Comparison of ENCODE assay signal across 31 cellular contexts in the genomic region with DNA sequence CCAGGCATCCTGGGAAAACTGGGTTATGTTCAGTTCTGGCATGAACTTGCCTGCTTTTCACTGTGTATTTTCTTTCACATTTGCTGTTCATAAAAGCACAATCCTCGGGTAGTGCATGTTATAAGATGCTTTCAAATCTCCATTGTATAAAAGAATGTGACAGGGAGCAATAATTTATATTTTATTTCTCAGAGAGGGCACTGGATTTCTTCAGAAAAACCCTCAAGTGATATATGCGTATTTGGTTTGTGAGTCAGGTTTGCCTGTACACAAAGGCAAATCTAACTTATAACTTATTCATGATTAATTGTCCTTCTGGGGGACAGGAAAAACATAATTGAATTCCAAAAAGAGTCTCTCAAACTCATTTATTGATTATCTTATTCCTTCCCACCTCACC.
DNase-seq lines count a peak whose midpoint lies in the region; ATAC-seq, FAIRE-seq and TF ChIP-seq lines count a peak whose summit lies in the region.
"Had no signal": no experiment of that assay in that cellular context is flagged by ENCODE, and none has a peak within 500 bp of the region (broad histone marks: within the 10 kb centered on the region; RNA-seq: fewer than 3 reads in every experiment).

No MANE protein-coding gene starts in this region.

- CTCF ChIA-PET in A673 (lab: Charles Lee) = no interaction called here
- CTCF ChIA-PET in Calu3 (lab: Charles Lee) = no interaction called here

- no peak overlapping the region for H3K9ac ChIP-seq in astrocyte (ENCODE audit: low read length)
- H3K9ac ChIP-seq: KMS-11 had no signal

- H2AFZ ChIP-seq in astrocyte (ENCODE audit: low read depth, low read length) = no peak overlapping the region
- H2AFZ ChIP-seq: GM23338 had no signal

- H3K36me3 Mint-ChIP-seq in astrocyte (ENCODE audit: low read depth, unreplicated experiment) (no peaks in the 10 kb centered on the region), Calu3 (ENCODE audit: insufficient read depth, unreplicated experiment) (no peaks in the 10 kb centered on the region)
- H3K36me3 Mint-ChIP-seq: CD8-positive, alpha-beta T cell; IgD-negative memory B cell had no signal

- intact Hi-C loops in A673 (cut with micrococcal nuclease; ENCODE audit: unreplicated experiment) (no loop called here), Calu3 (cut with micrococcal nuclease; ENCODE audit: unreplicated experiment) (no loop called here)

- no peak for FAIRE-seq in astrocyte (lab: Jason Lieb, UNC)
- FAIRE-seq: GM12878 had no signal

- POLR2A ChIA-PET in A673 (lab: Charles Lee; ENCODE audit: low non-redundant PET) = no interaction called here

- H3K9me3 Mint-ChIP-seq in astrocyte (ENCODE audit: unreplicated experiment) (no peaks in the 10 kb centered on the region), Calu3 (ENCODE audit: low read depth, unreplicated experiment) (no peaks in the 10 kb centered on the region)
- H3K9me3 Mint-ChIP-seq: CD8-positive, alpha-beta T cell; GM23338; HFFc6; IgD-negative memory B cell had no signal

- no peak for ATAC-seq in HG03457 (IDR thresholded peaks at IDR 0.05; ENCODE audit: unreplicated experiment)
- ATAC-seq: CD8-positive, alpha-beta T cell; GM12878; GM23338 had no signal

- H3K9me3 ChIP-seq in A673 (ENCODE audit: low read depth, low read length, poor library complexity, severe bottlenecking) = no peaks in the 10 kb centered on the region
- H3K9me3 ChIP-seq in astrocyte (ENCODE audit: insufficient read depth, low read depth, low read length) = no peaks in the 10 kb centered on the region
- H3K9me3 ChIP-seq: Caco-2, HAP-1, Peyer's patch had no signal

- no peaks in the 10 kb centered on the region for H3K79me2 ChIP-seq in astrocyte (ENCODE audit: insufficient read depth, low read length)

- no peaks in the 10 kb centered on the region for H3K36me3 ChIP-seq in A673 (ENCODE audit: insufficient read depth, low read length, poor library complexity, severe bottlenecking)
- H3K36me3 ChIP-seq in astrocyte (ENCODE audit: insufficient read depth, low read length) = no peaks in the 10 kb centered on the region
- H3K36me3 ChIP-seq: HAP-1, Peyer's patch had no signal

- peaks cover 16% of the 10 kb centered on the region for H3K4me1 ChIP-seq in A673 (ENCODE audit: insufficient read depth, low read length, poor library complexity, severe bottlenecking)
- no peaks in the 10 kb centered on the region for H3K4me1 ChIP-seq in astrocyte (ENCODE audit: insufficient read depth, low read length)
- H3K4me1 ChIP-seq: Caco-2, HAP-1, Peyer's patch had no signal

- H4K20me1 ChIP-seq in astrocyte (ENCODE audit: insufficient read depth, low read length) = no peaks in the 10 kb centered on the region

- peak; percentile 7 for DNase-seq in A673 (ENCODE audit: low spot score)
- peak; percentile 42 for DNase-seq in astrocyte (ENCODE audit: low read depth)
- DNase-seq in fibroblast of the aortic adventitia (ENCODE audit: low read depth) = peak; percentile 45
- peak; percentile 40 for DNase-seq in stromal cell of bone marrow (ENCODE audit: low read depth)
- DNase-seq in pons (ENCODE audit: low spot score) = no peak
- DNase-seq in Calu3 = no peak
- DNase-seq: Caco-2; CD8-positive, alpha-beta T cell; DMS 273 treated with DMSO at 0.1 percent for 48 hours; DMS79; EL; GDM1; HFFc6; NCI-H1092; NCI-H1417 treated with DMSO at 0.1 percent for 48 hours; NCI-H1694 treated with DMSO at 0.1 percent for 48 hours; NCI-H2081; NCI-H226; NCI-H510A; NCI-H69; Peyer's patch; SIG-M5 had no signal

- no peak for TF ChIP-seq CTCF in A673 (conservative IDR thresholded peaks at IDR 0.05; ENCODE audit: low read depth, low read length)
- no peak for TF ChIP-seq CTCF in astrocyte (IDR thresholded peaks at IDR 0.05; ENCODE audit: insufficient read depth, low read depth, low read length)
- no peak for TF ChIP-seq CTCF in fibroblast of the aortic adventitia (IDR thresholded peaks at IDR 0.05; ENCODE audit: insufficient read depth, low read length)
- no peak for TF ChIP-seq CTCF in Calu3 (IDR thresholded peaks at IDR 0.05; ENCODE audit: unreplicated experiment)

- H3K27me3 ChIP-seq in A673 (replicated peaks; ENCODE audit: insufficient read depth, low read depth, low read length, poor library complexity) (no peaks in the 10 kb centered on the region), astrocyte (ENCODE audit: insufficient read depth, low read length) (no peaks in the 10 kb centered on the region)
- H3K27me3 ChIP-seq: Peyer's patch had no signal

- no peak overlapping the region for H3K4me3 ChIP-seq in A673 (ENCODE audit: low read depth, low read length, poor library complexity, severe bottlenecking)
- H3K4me3 ChIP-seq in astrocyte (ENCODE audit: insufficient read depth, low read depth, low read length) = no peak overlapping the region
- H3K4me3 ChIP-seq in fibroblast of the aortic adventitia (ENCODE audit: low read depth, low read length) = no peak overlapping the region
- H3K4me3 ChIP-seq: GM12878, GM23338, HAP-1, Peyer's patch had no signal

- BruUV-seq in A673 (replicated peaks; lab: Mats Ljungman, UMichigan) (no TSS peak), Calu3 (replicated peaks; lab: Mats Ljungman, UMichigan) (no TSS peak)

- H3K27me3 Mint-ChIP-seq in astrocyte (ENCODE audit: low read depth, unreplicated experiment) = no peaks in the 10 kb centered on the region
- no peaks in the 10 kb centered on the region for H3K27me3 Mint-ChIP-seq in Calu3 (ENCODE audit: unreplicated experiment)
- H3K27me3 Mint-ChIP-seq: B cell, IgD-negative memory B cell had no signal

- H3K4me3 Mint-ChIP-seq in astrocyte (ENCODE audit: unreplicated experiment) = no peak overlapping the region
- H3K4me3 Mint-ChIP-seq in Calu3 (ENCODE audit: low read depth, unreplicated experiment) = no peak overlapping the region
- H3K4me3 Mint-ChIP-seq: B cell; CD8-positive, alpha-beta T cell; GM23338; HFFc6; IgD-negative memory B cell had no signal

- no peak overlapping the region for H3K27ac ChIP-seq in A673 (ENCODE audit: low read depth, low read length, poor library complexity, severe bottlenecking)
- no peak overlapping the region for H3K27ac ChIP-seq in astrocyte (ENCODE audit: low read depth, low read length)
- H3K27ac ChIP-seq: C4-2B, HL-60, KMS-11, Peyer's patch had no signal

- H3K4me1 Mint-ChIP-seq in astrocyte (ENCODE audit: low read depth, unreplicated experiment) = no peaks in the 10 kb centered on the region
- H3K4me1 Mint-ChIP-seq in Calu3 (ENCODE audit: low read depth, unreplicated experiment) = no peaks in the 10 kb centered on the region
- H3K4me1 Mint-ChIP-seq: B cell, IgD-negative memory B cell had no signal

- peak overlapping the region; percentile 39 for H3K4me2 ChIP-seq in astrocyte (ENCODE audit: low read length)
- H3K4me2 ChIP-seq: GM23338, KMS-11 had no signal

- H3K27ac Mint-ChIP-seq in astrocyte (ENCODE audit: unreplicated experiment) (no peak overlapping the region), Calu3 (ENCODE audit: unreplicated experiment) (no peak overlapping the region)
- H3K27ac Mint-ChIP-seq: B cell; CD8-positive, alpha-beta T cell; GM23338; HFFc6; IgD-negative memory B cell had no signal

Comparison
In these comparisons a context has a peak if more than half of its experiments do, and no peak if none do; other contexts are left out.
1. DNase-seq: peak in A673 (single experiment), astrocyte (single experiment), fibroblast of the aortic adventitia (single experiment) and stromal cell of bone marrow (single experiment); none in pons (single experiment) and Calu3 (single experiment).